7 cellular contexts compared by ENCODE assay signal in the genomic region with DNA sequence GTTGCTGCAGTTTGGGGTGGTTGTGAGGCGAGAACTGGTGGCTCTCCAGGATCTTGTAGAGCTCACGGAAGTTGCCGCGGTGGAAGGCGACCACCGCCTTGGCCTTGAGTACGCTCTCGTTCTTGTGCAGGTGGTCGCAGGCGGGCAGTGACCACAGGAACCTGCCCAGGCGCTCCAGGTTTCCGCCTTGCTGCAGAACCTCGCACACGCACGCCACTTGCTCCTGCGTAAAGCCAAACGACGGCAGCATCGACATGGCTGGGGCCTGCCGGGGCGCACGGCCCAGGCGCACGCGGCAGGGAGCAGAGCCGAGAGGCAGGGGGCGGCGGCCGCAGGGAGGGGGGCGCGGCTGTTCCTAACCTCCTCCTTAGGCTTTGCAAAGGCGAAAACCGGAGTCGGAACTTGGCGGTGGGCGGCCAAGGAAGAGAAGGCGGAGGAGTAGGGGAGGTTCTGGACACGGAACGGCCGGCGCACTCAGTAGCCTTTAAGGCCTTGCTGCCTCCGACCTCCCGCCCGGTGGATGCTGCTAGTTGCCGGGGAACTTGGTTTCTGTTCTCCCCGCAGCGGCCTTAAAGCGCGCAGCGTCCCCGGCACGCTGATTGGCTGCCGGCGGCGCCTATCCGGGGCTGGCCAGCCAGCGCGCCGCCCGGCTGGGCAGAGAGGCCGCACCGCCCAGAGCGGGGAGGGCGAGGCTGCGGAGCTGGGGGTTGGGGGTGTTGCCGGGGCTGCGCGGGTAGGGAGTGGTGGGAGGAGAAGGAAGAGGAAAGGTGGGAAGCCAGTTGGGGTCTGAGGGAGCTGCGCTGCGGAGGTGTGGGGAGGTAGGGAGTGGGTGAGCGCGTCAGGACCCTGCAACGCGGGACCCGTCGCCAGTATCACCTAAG.
DNase-seq lines count a peak whose midpoint lies in the region; ATAC-seq and TF ChIP-seq lines count a peak whose summit lies in the region.

A gene (minus strand): TSS at position 544 of the 881 bp plus-strand sequence. CDS start 288 bp downstream, at position 256.

- no peaks in the 10 kb centered on the region for H3K9me3 Mint-ChIP-seq in nephron

- H3K4me1 Mint-ChIP-seq in nephron, result peaks cover 42% of the 10 kb centered on the region

- ATAC-seq in HG02642 (IDR thresholded peaks at IDR 0.05; ENCODE audit: poor library complexity, unreplicated experiment) (peak; percentile 70), HG03097 (IDR thresholded peaks at IDR 0.05; ENCODE audit: low FRiP score, unreplicated experiment) (no peak)

- no peak for TF ChIP-seq CTCF in GM12864 (IDR thresholded peaks at IDR 0.05; ENCODE audit: low read depth, low read length, missing control alignments)
- TF ChIP-seq CTCF in WI38 (IDR thresholded peaks at IDR 0.05; ENCODE audit: low read depth, low read length), result no peak
- TF ChIP-seq CTCF in nephron (IDR thresholded peaks at IDR 0.05; ENCODE audit: unreplicated experiment in 3 of 3), result no peak

- DNase-seq in GM12864 (ENCODE audit: low read depth) (no peak), NCI-H2107 (lab: John Stamatoyannopoulos, UW) (peak; percentile 98), fibroblast of peridontal ligament (ENCODE audit: extremely low read depth) (peak; percentile 96)

- H3K27me3 Mint-ChIP-seq in nephron (ENCODE audit: low read depth), result peaks cover 99% of the 10 kb centered on the region

- H3K27ac Mint-ChIP-seq in nephron, result peak within 1 kb of the TSS; percentile 84 to 92 (median 89)

- H3K4me3 Mint-ChIP-seq in nephron, result peak within 1 kb of the TSS; percentile 90 to 92 (median 90)

- peaks cover 23% of the 10 kb centered on the region for H3K36me3 Mint-ChIP-seq in nephron (ENCODE audit: low read depth)

- H3K4me3 ChIP-seq in GM12864 (ENCODE audit: low read depth, low read length) (peak within 1 kb of the TSS; percentile 30), WI38 (ENCODE audit: low read depth, low read length) (peak within 1 kb of the TSS; percentile 68)
